ENCODE assay signal across 11 cellular contexts in genomic region chr12:111274820-111275219, GRCh38.
DNase-seq lines count a peak whose midpoint lies in the region; ATAC-seq, FAIRE-seq and TF ChIP-seq lines count a peak whose summit lies in the region.
"Had no signal": no experiment of that assay in that cellular context is flagged by ENCODE, and none has a peak within 500 bp of the region (broad histone marks: within the 10 kb centered on the region; RNA-seq: fewer than 3 reads in every experiment).

No MANE protein-coding gene starts in this region.

- H4K20me1 ChIP-seq in SU-DHL-6 (ENCODE audit: low read depth, low read length) (no peaks in the 10 kb centered on the region; the same call in 1 of the 2 replicates), keratinocyte (ENCODE audit: control insufficient read depth, extremely low read depth, insufficient read depth, low read length) (no peaks in the 10 kb centered on the region)

- no peak overlapping the region for H2AFZ ChIP-seq in SU-DHL-6 (ENCODE audit: low read depth, low read length, severe bottlenecking)
- no peak overlapping the region for H2AFZ ChIP-seq in keratinocyte (ENCODE audit: control insufficient read depth, low read length)

- no peak for ATAC-seq in GM18505 (IDR thresholded peaks at IDR 0.05; ENCODE audit: unreplicated experiment)

- peaks cover 35% of the 10 kb centered on the region for H3K36me3 ChIP-seq in SU-DHL-6 (ENCODE audit: low read length)
- H3K36me3 ChIP-seq in keratinocyte (ENCODE audit: control insufficient read depth in 2 of 2, extremely low read depth in 1 of 2, insufficient read depth in 2 of 2, low read length in 2 of 2), result no peaks in the 10 kb centered on the region

- no peak overlapping the region for H3K9ac ChIP-seq in SU-DHL-6 (ENCODE audit: low read length)
- H3K9ac ChIP-seq in keratinocyte (ENCODE audit: control insufficient read depth, extremely low read depth, insufficient read depth, low read length), result no peak overlapping the region

- TF ChIP-seq POLR2A in GM18505 (IDR thresholded peaks at IDR 0.05; ENCODE audit: borderline replicate concordance, extremely low read depth, insufficient read depth, insufficient read length), result no peak

- H3K9me1 ChIP-seq in keratinocyte (ENCODE audit: control insufficient read depth, extremely low read depth, insufficient read depth, low read length), result no peaks in the 10 kb centered on the region

- FAIRE-seq in keratinocyte (lab: Jason Lieb, UNC), result no peak
- FAIRE-seq: islet of Langerhans had no signal

- H3K9me2 ChIP-seq in SU-DHL-6 (replicated peaks; ENCODE audit: insufficient read depth, low read length), result no peaks in the 10 kb centered on the region

- H3K27ac ChIP-seq in SU-DHL-6 (ENCODE audit: low read depth, low read length), result no peak overlapping the region
- H3K27ac ChIP-seq in keratinocyte (ENCODE audit: control insufficient read depth, insufficient read depth, low read length), result no peak overlapping the region

- peak; percentile 45 for TF ChIP-seq CTCF in HFF-Myc (IDR thresholded peaks at IDR 0.05; ENCODE audit: low read depth, low read length, missing control alignments)
- peak; percentile 18 for TF ChIP-seq CTCF in SU-DHL-6 (IDR thresholded peaks at IDR 0.05; ENCODE audit: insufficient read depth, low read length, poor library complexity, severe bottlenecking)
- peak in 2 of 3 experiments; percentile 35 to 61 for TF ChIP-seq CTCF in keratinocyte (optimal IDR thresholded peaks at IDR 0.05 in 1 of 3, IDR thresholded peaks at IDR 0.05 in 1 of 3, conservative IDR thresholded peaks at IDR 0.05 in 1 of 3; ENCODE audit: extremely low read depth in 1 of 3, insufficient read depth in 2 of 3, low read length in 3 of 3)

- H3K4me2 ChIP-seq in SU-DHL-6 (ENCODE audit: low read depth, low read length, poor library complexity, severe bottlenecking), result no peak overlapping the region
- no peak overlapping the region for H3K4me2 ChIP-seq in keratinocyte (ENCODE audit: control insufficient read depth, extremely low read depth, insufficient read depth, low read depth, low read length)

- dilution Hi-C loops in keratinocyte (cut with MboI; ENCODE audit: extremely low pct_ligation_motif_present, low sequenced_read_pairs), result no loop called here

- H3K27me3 ChIP-seq in SU-DHL-6 (ENCODE audit: low read length), result no peaks in the 10 kb centered on the region
- H3K27me3 ChIP-seq in keratinocyte (ENCODE audit: control insufficient read depth, extremely low read depth, insufficient read depth, low read length), result peaks cover 14% of the 10 kb centered on the region

- H3F3A ChIP-seq in SU-DHL-6 (ENCODE audit: insufficient read depth), result peaks cover 17% of the 10 kb centered on the region

- DNase-seq in DMS114 treated with DMSO at 0.1 percent for 48 hours (lab: John Stamatoyannopoulos, UW; ENCODE audit: unreplicated experiment) (peak; percentile 16), HFF-Myc (ENCODE audit: extremely low read depth, low read depth) (no peak), keratinocyte (ENCODE audit: low read depth, low spot score) (no peak), ecto neural progenitor cell (ENCODE audit: low spot score) (no peak), NCI-H2196 (lab: John Stamatoyannopoulos, UW; ENCODE audit: unreplicated experiment) (no peak), nucleus accumbens (lab: John Stamatoyannopoulos, UW) (no peak)
- DNase-seq: activated CD4-positive, alpha-beta T cell treated with anti-CD3 and anti-CD28 coated beads, Interleukin-2, amount 50 U/mL, for 1 hour; NCI-H510A had no signal

- no peaks in the 10 kb centered on the region for H3K4me1 ChIP-seq in keratinocyte (ENCODE audit: control insufficient read depth, extremely low read depth, insufficient read depth, low read length)

- peaks cover 4% of the 10 kb centered on the region; the same call in 1 of the 2 replicates for H3K79me2 ChIP-seq in SU-DHL-6 (ENCODE audit: insufficient read depth, low read length)
- H3K79me2 ChIP-seq in keratinocyte (ENCODE audit: control insufficient read depth, insufficient read depth, low read length), result no peaks in the 10 kb centered on the region

- H3K4me3 ChIP-seq in HFF-Myc (replicated peaks; ENCODE audit: low read depth, low read length) (no peak overlapping the region), SU-DHL-6 (ENCODE audit: insufficient read depth, low read length, poor library complexity, severe bottlenecking) (no peak overlapping the region), keratinocyte (ENCODE audit: control insufficient read depth in 2 of 3, extremely low read depth in 1 of 3, insufficient read depth in 2 of 3, low read depth in 1 of 3, low read length in 3 of 3) (no peak overlapping the region)

- H3K9me3 ChIP-seq in SU-DHL-6 (ENCODE audit: insufficient read depth, low read length) (no peaks in the 10 kb centered on the region), keratinocyte (ENCODE audit: control insufficient read depth, low read depth, low read length) (no peaks in the 10 kb centered on the region)
